Comparison of ENCODE assay signal across 20 cellular contexts in genomic region chr12:95463019-95463418, GRCh38.
"Had no signal": no experiment of that assay in that cellular context is flagged by ENCODE, and none has a peak within 500 bp of the region (broad histone marks: within the 10 kb centered on the region; RNA-seq: fewer than 3 reads in every experiment).

No MANE protein-coding gene starts in this region.

- H3K4me3 ChIP-seq: gastrocnemius medialis, left lung, mucosa of descending colon, neural progenitor cell, stomach, thyroid gland had no signal

- H3K36me3 ChIP-seq: gastrocnemius medialis, left lung, neural progenitor cell, stomach, thyroid gland had no signal

- H3K27me3 ChIP-seq: gastrocnemius medialis, left lung, neural progenitor cell, stomach, thyroid gland had no signal

- H3K27ac ChIP-seq: gastrocnemius medialis, left lung, neural progenitor cell, parathyroid adenoma, stomach, thyroid gland had no signal

- H3K4me1 ChIP-seq: gastrocnemius medialis, left lung, neural progenitor cell, parathyroid adenoma, stomach, thyroid gland had no signal

- ATAC-seq: effector memory CD8-positive, alpha-beta T cell; esophagus mucosa; gastrocnemius medialis; left cardiac atrium; left lung; mucosa of descending colon; sciatic nerve; stimulated activated effector memory CD8-positive, alpha-beta T cell treated with anti-CD3 and anti-CD28 coated beads, Interleukin-12 subunit alpha, Interleukin-12 subunit beta, amount 100 ng/mL, for 72 hours had no signal

- DNase-seq: cortex of kidney; effector memory CD8-positive, alpha-beta T cell; foreskin fibroblast; gastrocnemius medialis; head of caudate nucleus; left cardiac atrium; left lung; mesenchymal stem cell; mucosa of descending colon; naive B cell; stimulated activated CD4-positive, alpha-beta T cell treated with anti-CD3 and anti-CD28 coated beads, Interleukin-2, amount 100 ng/mL, for 24 hours; stimulated activated CD4-positive, alpha-beta T cell treated with anti-CD3 and anti-CD28 coated beads, Interleukin-4, amount 100 ng/mL, for 24 hours; stimulated activated naive CD4-positive, alpha-beta T cell treated with Interleukin-2 at 50 U/mL for 16 hours; stomach; thyroid gland had no signal

- H3K9me3 ChIP-seq: gastrocnemius medialis, thyroid gland had no signal
